1 cellular context compared by ENCODE assay signal in genomic region chr1:32337855-32338636, GRCh38.
A peak's percentile ranks its signal among the peaks of the same experiment; 100 is the strongest.
TF ChIP-seq lines count a peak whose summit lies in the region.

No MANE protein-coding gene starts in this region.

TF ChIP-seq in HepG2, 621 proteins besides CTCF, POLR2A, EP300 and RAD21 (continues in another document):
- TF ChIP-seq ZNF256 (CRISPR knock-in tag; conservative IDR thresholded peaks at IDR 0.05) (no peak), ZMYM2 (CRISPR knock-in tag; IDR thresholded peaks at IDR 0.05) (no peak), ARNT (IDR thresholded peaks at IDR 0.05) (no peak), SIN3A (IDR thresholded peaks at IDR 0.05; ENCODE audit: borderline replicate concordance, low read depth, low read length) (no peak; the same call in 1 of the 2 replicates), NONO (IDR thresholded peaks at IDR 0.05) (no peak), NONO (CRISPR knock-in tag; conservative IDR thresholded peaks at IDR 0.05) (peak; percentile 72), ZBTB8A (CRISPR knock-in tag; IDR thresholded peaks at IDR 0.05; ENCODE audit: borderline replicate concordance, low read depth) (no peak), IRF2 (CRISPR knock-in tag; IDR thresholded peaks at IDR 0.05) (0 out of 2 replicates have a peak, but pooled peaks have one; percentile 20), ZNF839 (CRISPR knock-in tag; IDR thresholded peaks at IDR 0.05; ENCODE audit: borderline replicate concordance) (no peak), ZNF792 (CRISPR knock-in tag; IDR thresholded peaks at IDR 0.05) (0 out of 2 replicates have a peak, but pooled peaks have one; percentile 34), ARHGAP35 (CRISPR knock-in tag; IDR thresholded peaks at IDR 0.05; ENCODE audit: borderline replicate concordance) (no peak), ZFP62 (CRISPR knock-in tag; IDR thresholded peaks at IDR 0.05) (no peak), HNF1A (IDR thresholded peaks at IDR 0.05; ENCODE audit: low read depth) (no peak), HNF1A (CRISPR knock-in tag; IDR thresholded peaks at IDR 0.05; ENCODE audit: borderline replicate concordance) (no peak), RXRB (CRISPR knock-in tag; IDR thresholded peaks at IDR 0.05; ENCODE audit: borderline replicate concordance) (peak; percentile 12; the same call in 1 of the 2 replicates), GZF1 (CRISPR knock-in tag; IDR thresholded peaks at IDR 0.05) (no peak), KDM1A (CRISPR knock-in tag; IDR thresholded peaks at IDR 0.05) (0 out of 2 replicates have a peak, but pooled peaks have one; percentile 41), TBX2 (CRISPR knock-in tag; IDR thresholded peaks at IDR 0.05; ENCODE audit: borderline replicate concordance) (peak; percentile 63; the same call in 1 of the 2 replicates), SALL1 (CRISPR knock-in tag; IDR thresholded peaks at IDR 0.05) (0 out of 2 replicates have a peak, but pooled peaks have one; percentile 13), HNRNPL (IDR thresholded peaks at IDR 0.05; ENCODE audit: low read depth, low read length) (0 out of 2 replicates have a peak, but pooled peaks have one; percentile 50)
- TF ChIP-seq, protein P1, sequence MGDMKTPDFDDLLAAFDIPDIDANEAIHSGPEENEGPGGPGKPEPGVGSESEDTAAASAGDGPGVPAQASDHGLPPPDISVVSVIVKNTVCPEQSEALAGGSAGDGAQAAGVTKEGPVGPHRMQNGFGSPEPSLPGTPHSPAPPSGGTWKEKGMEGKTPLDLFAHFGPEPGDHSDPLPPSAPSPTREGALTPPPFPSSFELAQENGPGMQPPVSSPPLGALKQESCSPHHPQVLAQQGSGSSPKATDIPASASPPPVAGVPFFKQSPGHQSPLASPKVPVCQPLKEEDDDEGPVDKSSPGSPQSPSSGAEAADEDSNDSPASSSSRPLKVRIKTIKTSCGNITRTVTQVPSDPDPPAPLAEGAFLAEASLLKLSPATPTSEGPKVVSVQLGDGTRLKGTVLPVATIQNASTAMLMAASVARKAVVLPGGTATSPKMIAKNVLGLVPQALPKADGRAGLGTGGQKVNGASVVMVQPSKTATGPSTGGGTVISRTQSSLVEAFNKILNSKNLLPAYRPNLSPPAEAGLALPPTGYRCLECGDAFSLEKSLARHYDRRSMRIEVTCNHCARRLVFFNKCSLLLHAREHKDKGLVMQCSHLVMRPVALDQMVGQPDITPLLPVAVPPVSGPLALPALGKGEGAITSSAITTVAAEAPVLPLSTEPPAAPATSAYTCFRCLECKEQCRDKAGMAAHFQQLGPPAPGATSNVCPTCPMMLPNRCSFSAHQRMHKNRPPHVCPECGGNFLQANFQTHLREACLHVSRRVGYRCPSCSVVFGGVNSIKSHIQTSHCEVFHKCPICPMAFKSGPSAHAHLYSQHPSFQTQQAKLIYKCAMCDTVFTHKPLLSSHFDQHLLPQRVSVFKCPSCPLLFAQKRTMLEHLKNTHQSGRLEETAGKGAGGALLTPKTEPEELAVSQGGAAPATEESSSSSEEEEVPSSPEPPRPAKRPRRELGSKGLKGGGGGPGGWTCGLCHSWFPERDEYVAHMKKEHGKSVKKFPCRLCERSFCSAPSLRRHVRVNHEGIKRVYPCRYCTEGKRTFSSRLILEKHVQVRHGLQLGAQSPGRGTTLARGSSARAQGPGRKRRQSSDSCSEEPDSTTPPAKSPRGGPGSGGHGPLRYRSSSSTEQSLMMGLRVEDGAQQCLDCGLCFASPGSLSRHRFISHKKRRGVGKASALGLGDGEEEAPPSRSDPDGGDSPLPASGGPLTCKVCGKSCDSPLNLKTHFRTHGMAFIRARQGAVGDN (CRISPR knock-in tag; IDR thresholded peaks at IDR 0.05) = peak; percentile 57
- TF ChIP-seq, protein P2, sequence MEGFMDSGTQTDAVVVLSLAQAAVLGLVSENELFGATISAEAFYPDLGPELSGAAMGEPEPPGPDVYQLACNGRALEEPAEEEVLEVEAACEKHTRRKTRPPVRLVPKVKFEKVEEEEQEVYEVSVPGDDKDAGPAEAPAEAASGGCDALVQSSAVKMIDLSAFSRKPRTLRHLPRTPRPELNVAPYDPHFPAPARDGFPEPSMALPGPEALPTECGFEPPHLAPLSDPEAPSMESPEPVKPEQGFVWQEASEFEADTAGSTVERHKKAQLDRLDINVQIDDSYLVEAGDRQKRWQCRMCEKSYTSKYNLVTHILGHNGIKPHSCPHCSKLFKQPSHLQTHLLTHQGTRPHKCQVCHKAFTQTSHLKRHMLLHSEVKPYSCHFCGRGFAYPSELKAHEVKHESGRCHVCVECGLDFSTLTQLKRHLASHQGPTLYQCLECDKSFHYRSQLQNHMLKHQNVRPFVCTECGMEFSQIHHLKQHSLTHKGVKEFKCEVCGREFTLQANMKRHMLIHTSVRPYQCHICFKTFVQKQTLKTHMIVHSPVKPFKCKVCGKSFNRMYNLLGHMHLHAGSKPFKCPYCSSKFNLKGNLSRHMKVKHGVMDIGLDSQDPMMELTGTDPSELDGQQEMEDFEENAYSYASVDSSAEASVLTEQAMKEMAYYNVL (CRISPR knock-in tag; IDR thresholded peaks at IDR 0.05; ENCODE audit: borderline replicate concordance) = peak; percentile 52; the same call in 1 of the 2 replicates
- TF ChIP-seq, protein P3, sequence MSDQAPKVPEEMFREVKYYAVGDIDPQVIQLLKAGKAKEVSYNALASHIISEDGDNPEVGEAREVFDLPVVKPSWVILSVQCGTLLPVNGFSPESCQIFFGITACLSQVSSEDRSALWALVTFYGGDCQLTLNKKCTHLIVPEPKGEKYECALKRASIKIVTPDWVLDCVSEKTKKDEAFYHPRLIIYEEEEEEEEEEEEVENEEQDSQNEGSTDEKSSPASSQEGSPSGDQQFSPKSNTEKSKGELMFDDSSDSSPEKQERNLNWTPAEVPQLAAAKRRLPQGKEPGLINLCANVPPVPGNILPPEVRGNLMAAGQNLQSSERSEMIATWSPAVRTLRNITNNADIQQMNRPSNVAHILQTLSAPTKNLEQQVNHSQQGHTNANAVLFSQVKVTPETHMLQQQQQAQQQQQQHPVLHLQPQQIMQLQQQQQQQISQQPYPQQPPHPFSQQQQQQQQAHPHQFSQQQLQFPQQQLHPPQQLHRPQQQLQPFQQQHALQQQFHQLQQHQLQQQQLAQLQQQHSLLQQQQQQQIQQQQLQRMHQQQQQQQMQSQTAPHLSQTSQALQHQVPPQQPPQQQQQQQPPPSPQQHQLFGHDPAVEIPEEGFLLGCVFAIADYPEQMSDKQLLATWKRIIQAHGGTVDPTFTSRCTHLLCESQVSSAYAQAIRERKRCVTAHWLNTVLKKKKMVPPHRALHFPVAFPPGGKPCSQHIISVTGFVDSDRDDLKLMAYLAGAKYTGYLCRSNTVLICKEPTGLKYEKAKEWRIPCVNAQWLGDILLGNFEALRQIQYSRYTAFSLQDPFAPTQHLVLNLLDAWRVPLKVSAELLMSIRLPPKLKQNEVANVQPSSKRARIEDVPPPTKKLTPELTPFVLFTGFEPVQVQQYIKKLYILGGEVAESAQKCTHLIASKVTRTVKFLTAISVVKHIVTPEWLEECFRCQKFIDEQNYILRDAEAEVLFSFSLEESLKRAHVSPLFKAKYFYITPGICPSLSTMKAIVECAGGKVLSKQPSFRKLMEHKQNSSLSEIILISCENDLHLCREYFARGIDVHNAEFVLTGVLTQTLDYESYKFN (CRISPR knock-in tag; conservative IDR thresholded peaks at IDR 0.05) = peak; percentile 24; the same call in 1 of the 2 replicates
- TF ChIP-seq, protein P4, sequence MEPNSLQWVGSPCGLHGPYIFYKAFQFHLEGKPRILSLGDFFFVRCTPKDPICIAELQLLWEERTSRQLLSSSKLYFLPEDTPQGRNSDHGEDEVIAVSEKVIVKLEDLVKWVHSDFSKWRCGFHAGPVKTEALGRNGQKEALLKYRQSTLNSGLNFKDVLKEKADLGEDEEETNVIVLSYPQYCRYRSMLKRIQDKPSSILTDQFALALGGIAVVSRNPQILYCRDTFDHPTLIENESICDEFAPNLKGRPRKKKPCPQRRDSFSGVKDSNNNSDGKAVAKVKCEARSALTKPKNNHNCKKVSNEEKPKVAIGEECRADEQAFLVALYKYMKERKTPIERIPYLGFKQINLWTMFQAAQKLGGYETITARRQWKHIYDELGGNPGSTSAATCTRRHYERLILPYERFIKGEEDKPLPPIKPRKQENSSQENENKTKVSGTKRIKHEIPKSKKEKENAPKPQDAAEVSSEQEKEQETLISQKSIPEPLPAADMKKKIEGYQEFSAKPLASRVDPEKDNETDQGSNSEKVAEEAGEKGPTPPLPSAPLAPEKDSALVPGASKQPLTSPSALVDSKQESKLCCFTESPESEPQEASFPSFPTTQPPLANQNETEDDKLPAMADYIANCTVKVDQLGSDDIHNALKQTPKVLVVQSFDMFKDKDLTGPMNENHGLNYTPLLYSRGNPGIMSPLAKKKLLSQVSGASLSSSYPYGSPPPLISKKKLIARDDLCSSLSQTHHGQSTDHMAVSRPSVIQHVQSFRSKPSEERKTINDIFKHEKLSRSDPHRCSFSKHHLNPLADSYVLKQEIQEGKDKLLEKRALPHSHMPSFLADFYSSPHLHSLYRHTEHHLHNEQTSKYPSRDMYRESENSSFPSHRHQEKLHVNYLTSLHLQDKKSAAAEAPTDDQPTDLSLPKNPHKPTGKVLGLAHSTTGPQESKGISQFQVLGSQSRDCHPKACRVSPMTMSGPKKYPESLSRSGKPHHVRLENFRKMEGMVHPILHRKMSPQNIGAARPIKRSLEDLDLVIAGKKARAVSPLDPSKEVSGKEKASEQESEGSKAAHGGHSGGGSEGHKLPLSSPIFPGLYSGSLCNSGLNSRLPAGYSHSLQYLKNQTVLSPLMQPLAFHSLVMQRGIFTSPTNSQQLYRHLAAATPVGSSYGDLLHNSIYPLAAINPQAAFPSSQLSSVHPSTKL (CRISPR knock-in tag; IDR thresholded peaks at IDR 0.05) = peak; percentile 36; the same call in 1 of the 2 replicates
- TF ChIP-seq, protein P5, sequence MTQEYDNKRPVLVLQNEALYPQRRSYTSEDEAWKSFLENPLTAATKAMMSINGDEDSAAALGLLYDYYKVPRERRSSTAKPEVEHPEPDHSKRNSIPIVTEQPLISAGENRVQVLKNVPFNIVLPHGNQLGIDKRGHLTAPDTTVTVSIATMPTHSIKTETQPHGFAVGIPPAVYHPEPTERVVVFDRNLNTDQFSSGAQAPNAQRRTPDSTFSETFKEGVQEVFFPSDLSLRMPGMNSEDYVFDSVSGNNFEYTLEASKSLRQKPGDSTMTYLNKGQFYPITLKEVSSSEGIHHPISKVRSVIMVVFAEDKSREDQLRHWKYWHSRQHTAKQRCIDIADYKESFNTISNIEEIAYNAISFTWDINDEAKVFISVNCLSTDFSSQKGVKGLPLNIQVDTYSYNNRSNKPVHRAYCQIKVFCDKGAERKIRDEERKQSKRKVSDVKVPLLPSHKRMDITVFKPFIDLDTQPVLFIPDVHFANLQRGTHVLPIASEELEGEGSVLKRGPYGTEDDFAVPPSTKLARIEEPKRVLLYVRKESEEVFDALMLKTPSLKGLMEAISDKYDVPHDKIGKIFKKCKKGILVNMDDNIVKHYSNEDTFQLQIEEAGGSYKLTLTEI (CRISPR knock-in tag; conservative IDR thresholded peaks at IDR 0.05) = no peak
- TF ChIP-seq, protein P6, sequence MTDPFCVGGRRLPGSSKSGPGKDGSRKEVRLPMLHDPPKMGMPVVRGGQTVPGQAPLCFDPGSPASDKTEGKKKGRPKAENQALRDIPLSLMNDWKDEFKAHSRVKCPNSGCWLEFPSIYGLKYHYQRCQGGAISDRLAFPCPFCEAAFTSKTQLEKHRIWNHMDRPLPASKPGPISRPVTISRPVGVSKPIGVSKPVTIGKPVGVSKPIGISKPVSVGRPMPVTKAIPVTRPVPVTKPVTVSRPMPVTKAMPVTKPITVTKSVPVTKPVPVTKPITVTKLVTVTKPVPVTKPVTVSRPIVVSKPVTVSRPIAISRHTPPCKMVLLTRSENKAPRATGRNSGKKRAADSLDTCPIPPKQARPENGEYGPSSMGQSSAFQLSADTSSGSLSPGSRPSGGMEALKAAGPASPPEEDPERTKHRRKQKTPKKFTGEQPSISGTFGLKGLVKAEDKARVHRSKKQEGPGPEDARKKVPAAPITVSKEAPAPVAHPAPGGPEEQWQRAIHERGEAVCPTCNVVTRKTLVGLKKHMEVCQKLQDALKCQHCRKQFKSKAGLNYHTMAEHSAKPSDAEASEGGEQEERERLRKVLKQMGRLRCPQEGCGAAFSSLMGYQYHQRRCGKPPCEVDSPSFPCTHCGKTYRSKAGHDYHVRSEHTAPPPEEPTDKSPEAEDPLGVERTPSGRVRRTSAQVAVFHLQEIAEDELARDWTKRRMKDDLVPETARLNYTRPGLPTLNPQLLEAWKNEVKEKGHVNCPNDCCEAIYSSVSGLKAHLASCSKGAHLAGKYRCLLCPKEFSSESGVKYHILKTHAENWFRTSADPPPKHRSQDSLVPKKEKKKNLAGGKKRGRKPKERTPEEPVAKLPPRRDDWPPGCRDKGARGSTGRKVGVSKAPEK (CRISPR knock-in tag; IDR thresholded peaks at IDR 0.05; ENCODE audit: borderline replicate concordance) = no peak
- TF ChIP-seq, protein P7, sequence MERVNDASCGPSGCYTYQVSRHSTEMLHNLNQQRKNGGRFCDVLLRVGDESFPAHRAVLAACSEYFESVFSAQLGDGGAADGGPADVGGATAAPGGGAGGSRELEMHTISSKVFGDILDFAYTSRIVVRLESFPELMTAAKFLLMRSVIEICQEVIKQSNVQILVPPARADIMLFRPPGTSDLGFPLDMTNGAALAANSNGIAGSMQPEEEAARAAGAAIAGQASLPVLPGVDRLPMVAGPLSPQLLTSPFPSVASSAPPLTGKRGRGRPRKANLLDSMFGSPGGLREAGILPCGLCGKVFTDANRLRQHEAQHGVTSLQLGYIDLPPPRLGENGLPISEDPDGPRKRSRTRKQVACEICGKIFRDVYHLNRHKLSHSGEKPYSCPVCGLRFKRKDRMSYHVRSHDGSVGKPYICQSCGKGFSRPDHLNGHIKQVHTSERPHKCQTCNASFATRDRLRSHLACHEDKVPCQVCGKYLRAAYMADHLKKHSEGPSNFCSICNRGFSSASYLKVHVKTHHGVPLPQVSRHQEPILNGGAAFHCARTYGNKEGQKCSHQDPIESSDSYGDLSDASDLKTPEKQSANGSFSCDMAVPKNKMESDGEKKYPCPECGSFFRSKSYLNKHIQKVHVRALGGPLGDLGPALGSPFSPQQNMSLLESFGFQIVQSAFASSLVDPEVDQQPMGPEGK (CRISPR knock-in tag; IDR thresholded peaks at IDR 0.05) = peak; percentile 91
